8 cellular contexts compared by ENCODE assay signal in the genomic region with DNA sequence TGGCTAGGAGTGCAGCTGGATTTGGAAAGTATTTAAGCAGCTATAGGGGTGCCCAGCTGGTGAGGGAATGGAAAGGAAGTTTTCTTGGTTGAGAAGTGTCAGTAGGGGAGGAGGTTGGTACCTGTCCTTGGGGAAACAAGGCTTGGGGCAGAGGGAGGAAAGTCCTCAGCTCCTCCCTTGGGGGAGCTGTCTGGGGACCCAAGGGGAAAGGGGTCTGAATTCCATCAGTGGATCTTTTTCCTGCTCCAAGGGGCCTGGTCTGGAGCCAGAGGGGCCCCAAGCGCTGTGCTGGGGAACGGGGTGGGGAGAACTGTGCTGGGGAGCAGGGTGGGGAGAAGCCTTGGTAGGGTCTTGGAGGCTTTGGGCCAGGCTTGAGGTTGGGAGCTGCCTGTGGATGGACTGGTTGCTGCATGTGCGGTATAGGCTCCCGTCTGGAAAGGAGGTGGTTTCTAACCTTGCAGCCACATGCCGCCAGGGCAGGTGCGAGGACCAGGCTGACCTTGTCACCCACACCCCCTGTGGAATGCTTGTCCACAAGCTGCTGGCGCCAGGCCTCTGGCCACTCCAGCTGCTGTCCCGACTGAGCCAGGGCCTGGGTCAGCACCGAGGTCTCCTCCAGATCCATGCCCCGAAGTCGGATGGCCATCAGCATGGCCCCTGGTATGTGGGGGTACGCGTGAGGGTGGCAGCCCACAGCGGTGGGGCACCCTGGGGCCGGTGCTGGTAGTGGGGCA. TPM values are rescaled to one million over a fixed set of nuclear protein-coding genes. Genes with fewer than 3 reads are reported as not detected.
A peak's percentile ranks its signal among the peaks of the same experiment; 100 is the strongest.
DNase-seq lines count a peak whose midpoint lies in the region; ATAC-seq, FAIRE-seq and TF ChIP-seq lines count a peak whose summit lies in the region.

No MANE protein-coding gene starts in this region.

- H3K9me3 ChIP-seq in Peyer's patch (no peaks in the 10 kb centered on the region), skeletal muscle tissue (ENCODE audit: control insufficient read depth in 3 of 3, low read length in 3 of 3) (no peaks in the 10 kb centered on the region)

- H3K36me3 ChIP-seq in Peyer's patch (peaks cover 0 to 3% (median 0%) of the 10 kb centered on the region in 3 donors), skeletal muscle tissue (ENCODE audit: control insufficient read depth in 3 of 3, insufficient read depth in 3 of 3, low read length in 3 of 3) (peaks cover 2 to 6% (median 4%) of the 10 kb centered on the region in 3 donors)

- FAIRE-seq in urothelium cell line (lab: Jason Lieb, UNC): no peak

- TF ChIP-seq CTCF in GM12875 (IDR thresholded peaks at IDR 0.05; ENCODE audit: borderline replicate concordance, insufficient read depth, low read depth, low read length): no peak
- no peak for TF ChIP-seq CTCF in Peyer's patch (IDR thresholded peaks at IDR 0.05)
- no peak for TF ChIP-seq CTCF in fibroblast of pulmonary artery (IDR thresholded peaks at IDR 0.05; ENCODE audit: low read length, missing control alignments)

- H3K4me1 ChIP-seq in Peyer's patch: peaks cover 6 to 59% (median 24%) of the 10 kb centered on the region in 4 donors
- peaks cover 20 to 65% (median 48%) of the 10 kb centered on the region in 3 donors for H3K4me1 ChIP-seq in skeletal muscle tissue (ENCODE audit: control insufficient read depth in 3 of 3, insufficient read depth in 3 of 3, low read length in 3 of 3)

- no peak for ATAC-seq in HG02759 (IDR thresholded peaks at IDR 0.05; ENCODE audit: unreplicated experiment)

- peak overlapping the region; percentile 97 to 100 (median 98) for H3K27ac ChIP-seq in Peyer's patch
- H3K27ac ChIP-seq in skeletal muscle tissue (ENCODE audit: low read depth, low read length): peak overlapping the region; percentile 93

- H3K4me3 ChIP-seq in GM12875 (ENCODE audit: low read depth, low read length): peak overlapping the region; percentile 82
- H3K4me3 ChIP-seq in Peyer's patch: peak overlapping the region; percentile 60 to 76 (median 68)
- H3K4me3 ChIP-seq in fibroblast of pulmonary artery (replicated peaks; ENCODE audit: low read depth, low read length): peak overlapping the region; percentile 62
- peak overlapping the region; percentile 15 to 75 (median 68) for H3K4me3 ChIP-seq in skeletal muscle tissue (ENCODE audit: low read length in 3 of 3)

- DNase-seq in Peyer's patch (no peak), fibroblast of pulmonary artery (ENCODE audit: low read depth) (no peak), urothelium cell line (ENCODE audit: low spot score) (no peak), KG1 (lab: John Stamatoyannopoulos, UW) (no peak), AML-193 (lab: John Stamatoyannopoulos, UW) (no peak)

- H3K27me3 ChIP-seq in Peyer's patch (no peaks in the 10 kb centered on the region), skeletal muscle tissue (ENCODE audit: control insufficient read depth in 3 of 3, insufficient read depth in 3 of 3, low read length in 3 of 3) (peaks cover 30 to 57% (median 39%) of the 10 kb centered on the region in 3 donors)

- no peak for TF ChIP-seq POLR2A in Peyer's patch (IDR thresholded peaks at IDR 0.05)

- peak overlapping the region in 2 of 3 donors; percentile 73 to 74 for H3K9ac ChIP-seq in skeletal muscle tissue (ENCODE audit: low read depth in 1 of 3, low read length in 3 of 3)

RNA-seq across cellular contexts. Expression of gene TYMP, which starts 1.0 kb away (rescaled TPM):
- 10 to 100 TPM; 53.5 to 93.9 (median 88.3) TPM for total RNA-seq in Peyer's patch
- 8.9 TPM for total RNA-seq in skeletal muscle tissue

RNA-seq across cellular contexts. Expression of gene SCO2, which starts 3.5 kb away (rescaled TPM):
- total RNA-seq in Peyer's patch (1 to 10 TPM in 3 of 4 donors, not detected in 1; 1.2 to 6.3 (median 4.5) TPM), skeletal muscle tissue (0.52 TPM)

RNA-seq across cellular contexts. Expression of gene KLHDC7B, which starts 16.9 kb away (rescaled TPM):
- total RNA-seq in Peyer's patch (1 to 10 TPM in 1 of 4 donors, not detected in 3; 1.1 TPM), skeletal muscle tissue (not detected)

RNA-seq across cellular contexts. Expression of gene NCAPH2, which starts 20.8 kb away (rescaled TPM):
- total RNA-seq in Peyer's patch (10 to 100 TPM; 34.0 to 85.8 (median 41.2) TPM), skeletal muscle tissue (34.4 TPM)

RNA-seq across cellular contexts. Expression of gene LMF2, which starts 21.3 kb away (rescaled TPM):
- 10 to 100 TPM; 68.5 to 94.9 (median 83.3) TPM for total RNA-seq in Peyer's patch
- 12.5 TPM for total RNA-seq in skeletal muscle tissue
